In the genomic region with DNA sequence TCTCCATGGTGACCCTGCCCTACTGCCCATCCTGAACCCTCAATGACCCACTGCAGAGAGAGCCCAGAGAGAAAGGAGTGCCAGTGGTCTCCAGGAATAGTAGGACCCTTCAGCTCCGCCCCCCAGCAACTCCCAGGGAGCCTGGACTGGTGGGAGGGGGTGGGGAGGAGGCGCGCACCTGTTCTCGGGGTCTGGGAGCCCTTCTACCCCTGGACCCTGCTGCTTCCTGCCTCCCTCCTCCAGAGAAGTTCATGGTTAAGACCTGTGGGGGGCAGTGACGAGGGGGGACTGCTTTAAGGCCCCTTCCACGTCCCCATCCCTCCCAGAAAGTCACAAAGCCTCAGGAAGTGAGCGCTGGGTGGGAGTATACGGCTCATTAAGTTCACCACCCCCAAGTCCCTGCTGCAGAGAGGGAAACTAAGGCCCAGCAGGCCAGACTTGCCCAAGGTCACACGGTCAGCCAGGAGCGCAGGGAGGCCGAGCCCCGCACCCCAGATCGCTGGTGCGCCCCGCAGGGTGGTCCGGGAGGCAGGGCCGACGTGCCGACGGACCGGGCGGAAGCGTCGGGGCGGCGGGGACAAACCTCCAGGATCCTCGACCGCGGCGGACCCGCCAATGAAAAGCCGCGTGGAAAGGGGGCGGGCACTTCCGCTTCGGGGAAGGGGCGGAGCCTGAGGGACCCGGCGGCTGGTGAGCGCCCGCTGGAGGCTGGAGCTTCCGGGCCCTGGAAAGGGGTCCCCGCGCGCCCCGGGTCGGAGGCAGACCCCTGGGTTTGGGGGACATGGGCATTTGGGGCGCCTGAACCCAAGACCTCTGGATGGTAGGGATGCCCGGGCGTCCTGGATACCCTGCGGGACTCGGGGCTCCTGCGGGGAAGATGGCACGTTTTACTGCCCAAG, we compare ENCODE assay signal across 8 cellular contexts. TPM values are rescaled to one million over a fixed set of nuclear protein-coding genes. Genes with fewer than 3 reads are reported as not detected.
A peak's percentile ranks its signal among the peaks of the same experiment; 100 is the strongest.
DNase-seq lines count a peak whose midpoint lies in the region; ATAC-seq, FAIRE-seq and TF ChIP-seq lines count a peak whose summit lies in the region.

A gene with protein sequence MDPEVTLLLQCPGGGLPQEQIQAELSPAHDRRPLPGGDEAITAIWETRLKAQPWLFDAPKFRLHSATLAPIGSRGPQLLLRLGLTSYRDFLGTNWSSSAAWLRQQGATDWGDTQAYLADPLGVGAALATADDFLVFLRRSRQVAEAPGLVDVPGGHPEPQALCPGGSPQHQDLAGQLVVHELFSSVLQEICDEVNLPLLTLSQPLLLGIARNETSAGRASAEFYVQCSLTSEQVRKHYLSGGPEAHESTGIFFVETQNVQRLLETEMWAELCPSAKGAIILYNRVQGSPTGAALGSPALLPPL (plus strand): TSS at position 667 of the 899 bp plus-strand sequence. CDS start 379 bp downstream, outside the sequence.
A gene with protein sequence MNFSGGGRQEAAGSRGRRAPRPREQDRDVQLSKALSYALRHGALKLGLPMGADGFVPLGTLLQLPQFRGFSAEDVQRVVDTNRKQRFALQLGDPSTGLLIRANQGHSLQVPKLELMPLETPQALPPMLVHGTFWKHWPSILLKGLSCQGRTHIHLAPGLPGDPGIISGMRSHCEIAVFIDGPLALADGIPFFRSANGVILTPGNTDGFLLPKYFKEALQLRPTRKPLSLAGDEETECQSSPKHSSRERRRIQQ (minus strand): TSS at position 579 of the 899 bp plus-strand sequence. CDS start 326 bp downstream, at position 253.

- in situ Hi-C loops in T47D (cut with HindIII; ENCODE audit: low pct_unique_long_range_greater_than_20kb, low sequenced_read_pairs) = no loop called here

- no peaks in the 10 kb centered on the region for H3K9me3 ChIP-seq in small intestine (ENCODE audit: control insufficient read depth, low read depth)

- H3K27me3 ChIP-seq in small intestine (ENCODE audit: control insufficient read depth in 2 of 2, insufficient read depth in 2 of 2, low read length in 2 of 2) = no peaks in the 10 kb centered on the region

- H3K4me3 ChIP-seq in small intestine (ENCODE audit: low read depth in 1 of 2, low read length in 2 of 2) = peak within 1 kb of the TSS; percentile 59 to 73

- no peaks in the 10 kb centered on the region for H3K36me3 ChIP-seq in small intestine (ENCODE audit: control insufficient read depth in 2 of 2, insufficient read depth in 2 of 2, low read length in 2 of 2)

- peak; percentile 45 for TF ChIP-seq CTCF in GM10266 (IDR thresholded peaks at IDR 0.05; ENCODE audit: control insufficient read depth, insufficient read depth, low read depth, missing control alignments)
- TF ChIP-seq CTCF in VCaP (conservative IDR thresholded peaks at IDR 0.05) = peak; percentile 67

- H3K27ac ChIP-seq in VCaP = peak within 1 kb of the TSS; percentile 94
- H3K27ac ChIP-seq in small intestine (ENCODE audit: low read depth in 1 of 2, low read length in 1 of 2) = peak within 1 kb of the TSS; percentile 82 to 89

- H3K4me1 ChIP-seq in small intestine (ENCODE audit: control insufficient read depth in 2 of 2, insufficient read depth in 1 of 2, low read depth in 1 of 2, low read length in 1 of 2) = peaks cover 0 to 3% of the 10 kb centered on the region in 2 donors

- 0% methylated on average over 49 to 54 of the region's 54 CpGs for WGBS in small intestine, 3 donors

- peak; percentile 39 for ATAC-seq in HG02763 (IDR thresholded peaks at IDR 0.05; ENCODE audit: unreplicated experiment)
- no peak for ATAC-seq in GM18519 (IDR thresholded peaks at IDR 0.05; ENCODE audit: low FRiP score, unreplicated experiment)

- DNase-seq in GM10266 (ENCODE audit: extremely low spot score) = peak; percentile 95
- peak; percentile 83 for DNase-seq in NCI-H2171 treated with DMSO at 0.1 percent for 48 hours (lab: John Stamatoyannopoulos, UW)
- peak; percentile 92 to 97 for DNase-seq in T47D (ENCODE audit: low read depth in 1 of 2, low spot score in 1 of 2)
- peak; percentile 93 for DNase-seq in iPS-NIHi11 (ENCODE audit: low spot score)
- DNase-seq in small intestine = peak; percentile 91

- no peak for FAIRE-seq in small intestine (lab: Jason Lieb, UNC)

RNA-seq across cellular contexts. Expression of the first gene that starts in this region (rescaled TPM):
- polyA plus RNA-seq in small intestine = 100 to 1,000 TPM in 1 of 3 donors, 10 to 100 TPM in 2; 91.8 to 140 (median 98.9) TPM

RNA-seq across cellular contexts. Expression of the second gene that starts in this region (rescaled TPM):
- 100 to 1,000 TPM in 1 of 3 donors, 10 to 100 TPM in 2; 46.5 to 115 (median 89.4) TPM for polyA plus RNA-seq in small intestine
